ENCODE assay signal across 26 cellular contexts in the genomic region with DNA sequence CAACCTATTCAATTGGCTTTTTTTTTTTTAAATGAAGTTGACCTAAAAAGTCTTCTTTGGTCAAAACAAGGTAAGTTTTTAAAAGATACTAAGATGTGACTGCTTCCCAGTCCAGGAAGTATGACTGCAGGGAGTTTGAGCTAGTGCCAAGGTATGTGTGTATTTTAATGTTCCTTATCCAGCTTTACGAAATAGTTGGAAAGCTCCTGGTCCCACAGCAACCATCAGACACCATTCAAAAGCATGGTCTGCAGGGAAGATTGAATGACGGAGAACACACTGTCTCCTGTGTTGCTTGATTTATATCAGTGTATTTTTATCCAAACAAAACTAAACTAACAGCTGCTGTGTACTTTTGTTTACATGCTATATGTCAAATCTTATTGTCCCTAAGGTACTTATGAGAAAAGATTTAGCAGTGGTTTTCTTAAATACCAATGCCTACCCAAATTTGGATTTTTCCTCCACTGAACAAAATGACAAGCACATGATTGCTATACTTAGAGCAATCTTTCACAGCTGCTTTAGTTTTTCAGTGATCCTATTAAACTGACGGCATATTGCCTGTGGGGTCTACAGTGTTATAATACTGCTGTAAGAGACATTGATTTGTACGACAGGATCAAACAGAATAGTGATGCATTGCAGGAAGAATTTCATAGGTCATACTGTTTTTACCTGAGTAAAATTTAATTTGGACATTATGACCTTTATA.
A peak's percentile ranks its signal among the peaks of the same experiment; 100 is the strongest.
DNase-seq lines count a peak whose midpoint lies in the region; ATAC-seq, FAIRE-seq and TF ChIP-seq lines count a peak whose summit lies in the region.
"Had no signal": no experiment of that assay in that cellular context is flagged by ENCODE, and none has a peak within 500 bp of the region (broad histone marks: within the 10 kb centered on the region; RNA-seq: fewer than 3 reads in every experiment).

No MANE protein-coding gene starts in this region.

- no peak overlapping the region for H3K4me3 ChIP-seq in right atrium auricular region
- no peak overlapping the region for H3K4me3 ChIP-seq in bronchial epithelial cell (ENCODE audit: low read depth, low read length)
- no peak overlapping the region for H3K4me3 ChIP-seq in upper lobe of right lung
- H3K4me3 ChIP-seq: BLaER1, MG63, right lobe of liver had no signal

- intact Hi-C loops in Right ventricle myocardium superior (cut with DNase I) (loop anchor here (10.0 kb wide), 1 partner anchor 628 kb away; no protein-coding TSS in a partner anchor), left cardiac atrium (cut with DNase I) (loop anchor here in 1 of 2 donors (10.0 kb wide), 1 partner anchor 118 kb away; the partner anchor contains the start of genes DCDC1 and DNAJC24), upper lobe of right lung (cut with DNase I) (no loop called here)

- no peak for FAIRE-seq in bronchial epithelial cell (lab: Jason Lieb, UNC)
- FAIRE-seq: frontal cortex had no signal

- H3K27me3 ChIP-seq in right atrium auricular region, result no peaks in the 10 kb centered on the region
- H3K27me3 ChIP-seq in bronchial epithelial cell (ENCODE audit: control insufficient read depth, insufficient read depth, low read length), result no peaks in the 10 kb centered on the region
- H3K27me3 ChIP-seq in upper lobe of right lung, result no peaks in the 10 kb centered on the region
- H3K27me3 ChIP-seq: BLaER1, MG63, right lobe of liver had no signal

- H3K36me3 ChIP-seq in right atrium auricular region, result no peaks in the 10 kb centered on the region
- no peaks in the 10 kb centered on the region for H3K36me3 ChIP-seq in bronchial epithelial cell (ENCODE audit: control insufficient read depth, insufficient read depth, low read length)
- no peaks in the 10 kb centered on the region for H3K36me3 ChIP-seq in upper lobe of right lung
- H3K36me3 ChIP-seq: BLaER1, MG63, right lobe of liver had no signal

- H3K27ac ChIP-seq in right atrium auricular region, result no peak overlapping the region
- no peak overlapping the region for H3K27ac ChIP-seq in upper lobe of right lung
- H3K27ac ChIP-seq: BLaER1, epithelial cell of prostate, right lobe of liver had no signal

- DNase-seq in Right ventricle myocardium superior (peak; percentile 21), right atrium auricular region (ENCODE audit: low spot score) (no peak), bronchial epithelial cell (ENCODE audit: low read depth) (peak; percentile 63), left cardiac atrium (no peak), upper lobe of right lung (no peak), GM19238 (ENCODE audit: insufficient read length, low spot score) (no peak), NCI-H2029 (lab: John Stamatoyannopoulos, UW) (no peak)
- DNase-seq: ACHN; activated CD4-positive, alpha-beta T cell treated with anti-CD3 and anti-CD28 coated beads for 4 hours; activated naive CD4-positive, alpha-beta T cell treated with anti-CD3 and anti-CD28 coated beads, Interleukin-2, amount 10 ng/mL, durations not matched to agents 7 days and 5 days; activated T-cell treated with anti-CD3 and anti-CD28 coated beads, Interleukin-2, amount 50 U/mL, for 72 hours; anterior cingulate cortex; cerebellar nuclear complex; DMS79 treated with DMSO at 0.1 percent for 48 hours; MG63; NCI-H1417 treated with DMSO at 0.1 percent for 48 hours; NCI-H2107; NCI-H524; right lobe of liver; stimulated activated naive CD8-positive, alpha-beta T cell treated with anti-CD3 and anti-CD28 coated beads, Interleukin-15, Interleukin-2, amounts not matched to agents 100 U/mL and 50 U/mL, for 24 hours; T-helper 17 cell had no signal

- TF ChIP-seq CTCF in right atrium auricular region (IDR thresholded peaks at IDR 0.05), result no peak
- TF ChIP-seq CTCF in bronchial epithelial cell (IDR thresholded peaks at IDR 0.05; ENCODE audit: insufficient read depth, low read length, severe bottlenecking), result no peak
- TF ChIP-seq CTCF in upper lobe of right lung (IDR thresholded peaks at IDR 0.05), result no peak

- H3K9me3 ChIP-seq in right atrium auricular region (no peaks in the 10 kb centered on the region), upper lobe of right lung (no peaks in the 10 kb centered on the region)
- H3K9me3 ChIP-seq: BLaER1, MG63, right lobe of liver had no signal

- H3K4me1 ChIP-seq in right atrium auricular region (no peaks in the 10 kb centered on the region), upper lobe of right lung (no peaks in the 10 kb centered on the region)
- H3K4me1 ChIP-seq: BLaER1, right lobe of liver had no signal

- ATAC-seq in Right ventricle myocardium superior (ENCODE audit: poor library complexity), result peak; percentile 97
- peak; percentile 68 to 72 for ATAC-seq in left cardiac atrium
- ATAC-seq in upper lobe of right lung, result peak; percentile 38
- no peak for ATAC-seq in HG02970 (IDR thresholded peaks at IDR 0.05; ENCODE audit: low FRiP score, unreplicated experiment)
- ATAC-seq: activated T-cell treated with anti-CD3 and anti-CD28 coated beads, Interleukin-2, amount 50 U/mL, for 72 hours; natural killer cell treated with Interleukin-12 subunit alpha and Interleukin-12 subunit beta and Interleukin-15 and Interleukin-18, amount 100 ng/mL, for 72 hours; stimulated activated naive CD8-positive, alpha-beta T cell treated with anti-CD3 and anti-CD28 coated beads, Interleukin-15, Interleukin-2, amounts not matched to agents 100 U/mL and 50 U/mL, for 24 hours; T-helper 17 cell had no signal

Comparison
In these comparisons a context has a peak if more than half of its experiments do, and no peak if none do; other contexts are left out.
1. DNase-seq: peak in Right ventricle myocardium superior (single experiment) and bronchial epithelial cell (single experiment); none in right atrium auricular region (single experiment), left cardiac atrium (single experiment), upper lobe of right lung (single experiment), GM19238 (single experiment) and NCI-H2029 (single experiment).